In the genomic region with DNA sequence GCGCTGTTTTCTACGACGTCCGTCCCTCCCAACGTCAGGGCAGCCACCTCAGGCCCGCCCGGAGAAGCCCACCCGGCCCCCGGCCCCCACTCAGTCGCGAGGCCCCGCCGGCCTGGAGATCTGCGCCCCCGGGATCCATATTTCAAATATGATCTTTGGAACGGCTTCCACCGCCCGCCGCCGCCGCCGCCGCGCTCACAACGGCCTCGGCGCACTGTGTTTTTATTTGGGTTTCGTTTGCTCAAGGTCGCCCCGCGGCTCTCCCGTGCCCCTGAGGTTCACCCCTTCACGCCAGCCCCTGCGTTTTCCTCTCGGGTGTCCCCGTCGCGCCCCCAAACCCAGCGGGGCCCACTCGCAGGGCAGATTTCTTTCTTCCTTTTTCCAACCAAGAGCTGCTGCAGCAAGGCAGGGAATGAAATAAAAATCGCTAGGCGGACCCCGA, we compare ENCODE assay signal across 7 cellular contexts. TPM values are rescaled to one million over a fixed set of nuclear protein-coding genes. Genes with fewer than 3 reads are reported as not detected.
DNase-seq lines count a peak whose midpoint lies in the region; ATAC-seq lines count a peak whose summit lies in the region.

No MANE protein-coding gene starts in this region.

- ATAC-seq in activated T-helper 17 cell treated with anti-CD3 and anti-CD28 coated beads, Interleukin-2, amount 50 U/mL, for 72 hours (replicated peaks): no peak
- ATAC-seq in stimulated activated naive CD8-positive, alpha-beta T cell treated with anti-CD3 and anti-CD28 coated beads, Interleukin-15, Interleukin-2, amounts not matched to agents 100 U/mL and 50 U/mL, for 24 hours: no peak
- ATAC-seq in HG03354 (IDR thresholded peaks at IDR 0.05; ENCODE audit: poor library complexity, severe bottlenecking, unreplicated experiment): no peak

- peaks cover 19% of the 10 kb centered on the region for H3K27me3 Mint-ChIP-seq in activated T-helper 17 cell treated with anti-CD3 and anti-CD28 coated beads, Interleukin-2, amount 50 U/mL, for 72 hours
- H3K27me3 Mint-ChIP-seq in immature natural killer cell (ENCODE audit: low read depth in 3 of 3): peaks cover 35 to 45% (median 42%) of the 10 kb centered on the region in 3 donors

- DNase-seq in immature natural killer cell (no peak), NCI-H187 treated with DMSO at 0.1 percent for 48 hours (lab: John Stamatoyannopoulos, UW) (no peak), 8988T (no peak)
- DNase-seq in stimulated activated naive CD8-positive, alpha-beta T cell treated with anti-CD3 and anti-CD28 coated beads, Interleukin-15, Interleukin-2, amounts not matched to agents 100 U/mL and 50 U/mL, for 24 hours: peak; percentile 24

- no peaks in the 10 kb centered on the region; the same call in 1 of the 2 replicates for H3K9me3 ChIP-seq in HUES64 (ENCODE audit: insufficient read depth, low read depth, low read length)

- no peaks in the 10 kb centered on the region for H3K36me3 ChIP-seq in HUES64 (ENCODE audit: insufficient read depth, low read length)

- H3K36me3 Mint-ChIP-seq in activated T-helper 17 cell treated with anti-CD3 and anti-CD28 coated beads, Interleukin-2, amount 50 U/mL, for 72 hours (ENCODE audit: low read depth): no peaks in the 10 kb centered on the region
- no peaks in the 10 kb centered on the region for H3K36me3 Mint-ChIP-seq in immature natural killer cell

- no peaks in the 10 kb centered on the region for H3K4me1 Mint-ChIP-seq in activated T-helper 17 cell treated with anti-CD3 and anti-CD28 coated beads, Interleukin-2, amount 50 U/mL, for 72 hours
- peaks cover 22 to 29% of the 10 kb centered on the region in 2 donors for H3K4me1 Mint-ChIP-seq in immature natural killer cell

- H3K9ac ChIP-seq in HUES64 (ENCODE audit: low read depth, low read length): no peak overlapping the region

- peaks cover 82% of the 10 kb centered on the region for H3K27me3 ChIP-seq in HUES64 (ENCODE audit: insufficient read depth, low read length)

- peak overlapping the region; percentile 54 for H3K4me3 ChIP-seq in HUES64 (ENCODE audit: low read length)

- H3K4me1 ChIP-seq in HUES64 (ENCODE audit: insufficient read depth, low read length): 0 out of 2 replicates have a peak, but pooled peaks cover 6% of the 10 kb centered on the region

- WGBS in HUES64: 2% methylated on average over 43 of the region's 43 CpGs

- H3K4me3 Mint-ChIP-seq in activated T-helper 17 cell treated with anti-CD3 and anti-CD28 coated beads, Interleukin-2, amount 50 U/mL, for 72 hours: peak overlapping the region; percentile 60
- H3K4me3 Mint-ChIP-seq in immature natural killer cell: peak overlapping the region; percentile 80 to 90 (median 87)

- no peak overlapping the region for H3K27ac Mint-ChIP-seq in activated T-helper 17 cell treated with anti-CD3 and anti-CD28 coated beads, Interleukin-2, amount 50 U/mL, for 72 hours
- H3K27ac Mint-ChIP-seq in immature natural killer cell: peak overlapping the region in 1 of 6 donors; percentile 67

- no peak overlapping the region for H3K27ac ChIP-seq in HUES64 (ENCODE audit: low read depth, low read length)

- H3K9me3 Mint-ChIP-seq in activated T-helper 17 cell treated with anti-CD3 and anti-CD28 coated beads, Interleukin-2, amount 50 U/mL, for 72 hours: no peaks in the 10 kb centered on the region
- no peaks in the 10 kb centered on the region for H3K9me3 Mint-ChIP-seq in immature natural killer cell

RNA-seq across cellular contexts. Expression of gene CBX4, which starts 4.3 kb away (rescaled TPM):
- polyA plus RNA-seq in HUES64 (2013, experiment 1 of 2): 2.3 TPM
- 2.5 TPM for polyA plus RNA-seq in HUES64 (2013, experiment 2 of 2)
- 1 to 10 TPM; 8.7 to 9.1 TPM for total RNA-seq in activated T-helper 17 cell treated with anti-CD3 and anti-CD28 coated beads, Interleukin-2, amount 50 U/mL, for 72 hours
- 1 to 10 TPM; 3.0 to 6.7 (median 4.9) TPM for polyA plus RNA-seq in immature natural killer cell

RNA-seq across cellular contexts. Expression of gene CBX8, which starts 46.6 kb away (rescaled TPM):
- polyA plus RNA-seq in HUES64 (2013, experiment 1 of 2): 1.1 TPM
- polyA plus RNA-seq in HUES64 (2013, experiment 2 of 2): 3.0 TPM
- total RNA-seq in activated T-helper 17 cell treated with anti-CD3 and anti-CD28 coated beads, Interleukin-2, amount 50 U/mL, for 72 hours: 1 to 10 TPM; 1.6 to 5.5 TPM
- polyA plus RNA-seq in immature natural killer cell: 1 to 10 TPM in 2 of 3 donors, not detected in 1; 1.4 to 2.5 TPM
